ENCODE assay signal across 10 cellular contexts in genomic region chr17:38425744-38426143, GRCh38. TPM values are rescaled to one million over a fixed set of nuclear protein-coding genes. Genes with fewer than 3 reads are reported as not detected.
DNase-seq lines count a peak whose midpoint lies in the region; FAIRE-seq and TF ChIP-seq lines count a peak whose summit lies in the region.
"Had no signal": no experiment of that assay in that cellular context is flagged by ENCODE, and none has a peak within 500 bp of the region (broad histone marks: within the 10 kb centered on the region; RNA-seq: fewer than 3 reads in every experiment).

No MANE protein-coding gene starts in this region.

- H2AFZ ChIP-seq in GM23248, result no peak overlapping the region

- H4K20me1 ChIP-seq in GM23248 (ENCODE audit: insufficient read depth), result 0 out of 2 replicates have a peak, but pooled peaks cover 3% of the 10 kb centered on the region

- CTCF ChIA-PET in activated naive CD4-positive, alpha-beta T cell treated with anti-CD3 and anti-CD28 coated beads, Interleukin-2, amount 10 ng/mL, durations not matched to agents 7 days and 5 days (lab: Charles Lee), result interaction anchor here (1.0 to 2.9 kb wide), 5 partner anchors 12 to 60 kb away, joined by 3 to 11 read pairs (median 4); no protein-coding TSS in a partner anchor

- H3K27ac ChIP-seq in right atrium auricular region, result peak overlapping the region; percentile 97 to 98
- no peak overlapping the region for H3K27ac ChIP-seq in GM23248

- no peak overlapping the region for H3K4me2 ChIP-seq in GM23248 (ENCODE audit: unreplicated experiment)

- DNase-seq in Daoy (ENCODE audit: low read depth) (peak; percentile 45), UCSD-AML1 (lab: John Stamatoyannopoulos, UW; ENCODE audit: unreplicated experiment) (peak; percentile 70), right atrium auricular region (ENCODE audit: low spot score) (no peak), pulmonary artery endothelial cell (ENCODE audit: low read depth, low spot score) (peak; percentile 49), GM12892 (ENCODE audit: insufficient read length) (no peak), GM23248 (no peak), HAP-1 (ENCODE audit: low spot score in 2 of 2) (no peak)
- no peak for DNase-seq in activated naive CD4-positive, alpha-beta T cell treated with anti-CD3 and anti-CD28 coated beads, Interleukin-2, amount 10 ng/mL, durations not matched to agents 7 days and 5 days
- DNase-seq: aorta, DND-41 had no signal

- 77 to 83% methylated on average over 5 to 9 of the region's 9 CpGs for WGBS in GM23248 (ENCODE audit: low coverage in 1 of 2, low lambda C conversion rate in 2 of 2, missing lambda C conversion rate in 2 of 2), 2 experiments

- peaks cover 23% of the 10 kb centered on the region for H3K79me2 ChIP-seq in GM23248 (ENCODE audit: insufficient read depth)

- FAIRE-seq in GM12892 (lab: Jason Lieb, UNC), result no peak

- H3K9me3 ChIP-seq in right atrium auricular region (no peaks in the 10 kb centered on the region), GM23248 (ENCODE audit: low read depth) (no peaks in the 10 kb centered on the region), HAP-1 (no peaks in the 10 kb centered on the region)

- H3K27me3 ChIP-seq in right atrium auricular region (no peaks in the 10 kb centered on the region), GM23248 (replicated peaks; ENCODE audit: insufficient read depth) (no peaks in the 10 kb centered on the region), HAP-1 (ENCODE audit: low read depth) (peaks cover 20% of the 10 kb centered on the region)

- peaks cover 92% of the 10 kb centered on the region for H3K27me3 Mint-ChIP-seq in activated naive CD4-positive, alpha-beta T cell treated with anti-CD3 and anti-CD28 coated beads, Interleukin-2, amount 10 ng/mL, durations not matched to agents 7 days and 5 days

- H3K4me3 ChIP-seq in right atrium auricular region (no peak overlapping the region), GM23248 (no peak overlapping the region), HAP-1 (no peak overlapping the region)

- no peaks in the 10 kb centered on the region for H3K36me3 Mint-ChIP-seq in activated naive CD4-positive, alpha-beta T cell treated with anti-CD3 and anti-CD28 coated beads, Interleukin-2, amount 10 ng/mL, durations not matched to agents 7 days and 5 days

- H3K4me1 Mint-ChIP-seq in activated naive CD4-positive, alpha-beta T cell treated with anti-CD3 and anti-CD28 coated beads, Interleukin-2, amount 10 ng/mL, durations not matched to agents 7 days and 5 days, result peaks cover 7% of the 10 kb centered on the region

- H3K4me1 ChIP-seq in right atrium auricular region (peaks cover 0 to 83% of the 10 kb centered on the region in 2 donors), GM23248 (ENCODE audit: insufficient read depth) (peaks cover 32% of the 10 kb centered on the region), HAP-1 (no peaks in the 10 kb centered on the region)

- no peak overlapping the region for H3K27ac Mint-ChIP-seq in activated naive CD4-positive, alpha-beta T cell treated with anti-CD3 and anti-CD28 coated beads, Interleukin-2, amount 10 ng/mL, durations not matched to agents 7 days and 5 days

- H3K9me3 Mint-ChIP-seq in activated naive CD4-positive, alpha-beta T cell treated with anti-CD3 and anti-CD28 coated beads, Interleukin-2, amount 10 ng/mL, durations not matched to agents 7 days and 5 days, result no peaks in the 10 kb centered on the region

- no peak for TF ChIP-seq POLR2A in GM12892 (IDR thresholded peaks at IDR 0.05; ENCODE audit: low read depth, low read length)

- H3K9ac ChIP-seq in GM23248, result no peak overlapping the region

- no peak overlapping the region for H3K4me3 Mint-ChIP-seq in activated naive CD4-positive, alpha-beta T cell treated with anti-CD3 and anti-CD28 coated beads, Interleukin-2, amount 10 ng/mL, durations not matched to agents 7 days and 5 days

- in situ Hi-C loops in GM23248 (cut with MboI), result loop anchor here (10.0 kb wide), 1 partner anchor 159 kb away; no protein-coding TSS in a partner anchor
- in situ Hi-C loops in HAP-1 (cut with MboI; ENCODE audit: low sequenced_read_pairs), result loop anchor here (10.0 kb wide), 2 partner anchors 59 to 239 kb away; no protein-coding TSS in a partner anchor

- H3F3A ChIP-seq in GM23248 (ENCODE audit: insufficient read depth), result peaks cover 27% of the 10 kb centered on the region; the same call in 1 of the 2 replicates

- H3K9me2 ChIP-seq in GM23248 (ENCODE audit: insufficient read depth), result no peaks in the 10 kb centered on the region

- H3K36me3 ChIP-seq in right atrium auricular region, result no peaks in the 10 kb centered on the region
- no peaks in the 10 kb centered on the region for H3K36me3 ChIP-seq in GM23248 (ENCODE audit: low read depth)
- H3K36me3 ChIP-seq in HAP-1 (replicated peaks), result no peaks in the 10 kb centered on the region

- no peak for TF ChIP-seq CTCF in right atrium auricular region (IDR thresholded peaks at IDR 0.05)

RNA-seq across cellular contexts. Expression of gene ARHGAP23, which starts 2.5 kb away (rescaled TPM):
- total RNA-seq in Daoy (2014; rRNA removed; shearing (Covaris generic)), result 4.1 and 7.1 TPM in 2 replicates
- total RNA-seq in right atrium auricular region, result 10 to 100 TPM; 59.9 to 95.6 TPM
- total RNA-seq in pulmonary artery endothelial cell, result 44.8 and 45.1 TPM in 2 replicates
- 4.2 TPM for polyA plus RNA-seq in GM12892 (2012; ENCODE audit: missing spikeins)
- 64.2 and 69.4 TPM in 2 replicates for total RNA-seq in GM23248 (2014; rRNA removed; shearing (Covaris generic))
- polyA plus RNA-seq in GM23248 (2016; fragmentation: Nextera tagmentation; extraction: Ambion mirVana), result 5.3 and 6.6 TPM in 2 replicates

Comparison
In these comparisons a context has a peak if more than half of its experiments do, and no peak if none do; other contexts are left out.
1. DNase-seq: peak in Daoy (single experiment), UCSD-AML1 (single experiment) and pulmonary artery endothelial cell (single experiment); none in right atrium auricular region (single experiment), GM12892 (single experiment), GM23248 (single experiment), HAP-1 (0 of 2) and activated naive CD4-positive, alpha-beta T cell treated with anti-CD3 and anti-CD28 coated beads, Interleukin-2, amount 10 ng/mL, durations not matched to agents 7 days and 5 days (single experiment).